Comparison of ENCODE assay signal across 1 cellular context in the genomic region with DNA sequence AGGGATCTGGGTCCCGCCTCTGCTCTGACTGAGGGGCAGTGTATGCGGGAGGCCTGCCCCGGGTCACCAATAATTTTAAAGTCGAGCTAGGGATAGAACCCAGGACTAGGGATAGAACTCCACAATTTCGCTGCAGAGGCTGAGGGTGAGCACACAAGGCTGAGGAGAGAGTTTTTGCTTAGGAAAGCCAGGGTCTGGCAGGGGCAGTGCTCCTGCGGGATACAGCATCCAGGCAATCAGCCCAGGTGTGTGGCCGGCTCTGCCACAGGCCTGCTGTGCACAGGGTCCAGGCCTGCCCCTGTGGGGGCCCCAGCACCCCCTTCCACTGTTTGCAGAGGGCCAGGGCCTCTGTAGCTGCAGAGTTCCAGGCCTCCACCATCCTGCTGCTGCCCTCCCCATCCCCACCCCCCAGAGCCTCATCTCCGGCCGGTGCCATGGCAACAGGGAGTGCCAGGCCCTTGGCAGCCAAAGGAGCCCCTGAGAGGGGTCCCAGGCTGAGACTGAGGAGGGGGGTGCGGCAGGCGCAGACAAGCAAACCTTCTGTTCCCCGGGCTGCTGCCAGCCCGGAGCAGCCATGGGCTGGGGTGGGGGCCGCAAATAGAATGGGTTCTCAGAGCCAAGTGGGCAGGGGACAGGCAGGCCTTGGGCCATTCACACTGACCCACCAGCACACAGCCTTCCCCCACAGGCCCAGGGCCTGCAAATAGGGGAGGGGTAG.
A peak's percentile ranks its signal among the peaks of the same experiment; 100 is the strongest.
TF ChIP-seq lines count a peak whose summit lies in the region.

No MANE protein-coding gene starts in this region.

TF ChIP-seq in K562, 482 proteins besides CTCF, POLR2A, EP300 and RAD21:
- TF ChIP-seq BRF2 (IDR thresholded peaks at IDR 0.05; ENCODE audit: borderline replicate concordance, insufficient read depth, insufficient read length): no peak
- TF ChIP-seq TAL1 (IDR thresholded peaks at IDR 0.05): no peak
- TF ChIP-seq PCBP1 (IDR thresholded peaks at IDR 0.05; ENCODE audit: low read depth, low read length, poor library complexity, severe bottlenecking): peak; percentile 43
- no peak for TF ChIP-seq ZNF639 (CRISPR knock-in tag; conservative IDR thresholded peaks at IDR 0.05 in 1 of 2, IDR thresholded peaks at IDR 0.05 in 1 of 2)
